In genomic region chr1:241870290-241870689, GRCh38 we compare ENCODE assay signal across 25 cellular contexts.
"Had no signal": no experiment of that assay in that cellular context is flagged by ENCODE, and none has a peak within 500 bp of the region (broad histone marks: within the 10 kb centered on the region; RNA-seq: fewer than 3 reads in every experiment).

No MANE protein-coding gene starts in this region.

- DNase-seq: activated CD4-positive, alpha-beta T cell treated with anti-CD3 and anti-CD28 coated beads, Interleukin-2, amount 50 U/mL, for 1 hour; activated CD4-positive, CD25-positive, alpha-beta regulatory T cell treated with anti-CD3 and anti-CD28 coated beads, Interleukin-2, amount 50 U/mL, for 72 hours; activated gamma-delta T cell treated with Interleukin-2 at 50 U/mL for 16 hours; activated T-cell treated with anti-CD3 and anti-CD28 coated beads, Interleukin-2, amount 50 U/mL, for 1 hour; adrenal gland; cerebellar nuclear complex; cortex of kidney; endodermal cell; esophagus squamous epithelium; foreskin fibroblast; left lung; ovary; stimulated activated CD4-positive, alpha-beta T cell treated with anti-CD3 and anti-CD28 coated beads, Interleukin-2, amount 100 ng/mL, for 24 hours; stimulated activated naive CD8-positive, alpha-beta T cell treated with anti-CD3 and anti-CD28 coated beads, Interleukin-15, amount 100 ng/mL, for 72 hours; T-cell; tibial artery; WERI-Rb-1 had no signal

- H3K36me3 ChIP-seq: adrenal gland, esophagus squamous epithelium, left lung, ovary, prostate gland, right atrium auricular region, tibial artery had no signal

- H3K4me1 ChIP-seq: adrenal gland, esophagus squamous epithelium, left lung, prostate gland, right atrium auricular region, tibial artery had no signal

- H3K9me3 ChIP-seq: adrenal gland, esophagus squamous epithelium, left lung, neutrophil, ovary, prostate gland, right atrium auricular region, tibial artery had no signal

- H3K4me3 ChIP-seq: adrenal gland, esophagus squamous epithelium, left lung, lung, ovary, prostate gland, right atrium auricular region, skin epidermis, tibial artery had no signal

- ATAC-seq: activated naive CD4-positive, alpha-beta T cell treated with anti-CD3 and anti-CD28 coated beads, Interleukin-2, amount 50 U/mL, for 72 hours; left lung; natural killer cell treated with Interleukin-12 subunit alpha and Interleukin-12 subunit beta and Interleukin-15 and Interleukin-18, amount 100 ng/mL, for 72 hours; stimulated activated effector memory CD8-positive, alpha-beta T cell treated with anti-CD3 and anti-CD28 coated beads, Interleukin-12 subunit alpha, Interleukin-12 subunit beta, amount 100 ng/mL, for 72 hours; stimulated activated naive CD8-positive, alpha-beta T cell treated with anti-CD3 and anti-CD28 coated beads, Interleukin-15, amount 100 ng/mL, for 72 hours; T-cell had no signal

- H3K27me3 ChIP-seq: adrenal gland, esophagus squamous epithelium, left lung, neutrophil, ovary, right atrium auricular region, tibial artery had no signal

- H3K27ac ChIP-seq: adrenal gland, esophagus squamous epithelium, left lung, neutrophil, ovary, prostate gland, right atrium auricular region, skin epidermis, tibial artery, WERI-Rb-1 had no signal
